In genomic region chr2:46988733-46989481, GRCh38 we compare ENCODE assay signal across 10 cellular contexts. TPM values are rescaled to one million over a fixed set of nuclear protein-coding genes. Genes with fewer than 3 reads are reported as not detected.
DNase-seq lines count a peak whose midpoint lies in the region; ATAC-seq, FAIRE-seq and TF ChIP-seq lines count a peak whose summit lies in the region.
"Had no signal": no experiment of that assay in that cellular context is flagged by ENCODE, and none has a peak within 500 bp of the region (broad histone marks: within the 10 kb centered on the region; RNA-seq: fewer than 3 reads in every experiment).

No MANE protein-coding gene starts in this region.

- ATAC-seq in HG03442 (IDR thresholded peaks at IDR 0.05; ENCODE audit: unreplicated experiment) = no peak

- intact Hi-C loops in head of caudate nucleus (cut with DNase I) (no loop called here), posterior cingulate gyrus (cut with DNase I) (no loop called here)

- H3K36me3 ChIP-seq in SJCRH30 = no peaks in the 10 kb centered on the region
- H3K36me3 ChIP-seq in mesendoderm (ENCODE audit: control insufficient read depth, insufficient read depth, low read length) = no peaks in the 10 kb centered on the region

- H3K27ac ChIP-seq in SJCRH30 (peak overlapping the region; percentile 9), mesendoderm (ENCODE audit: low read depth, low read length) (no peak overlapping the region)

- H3K27me3 ChIP-seq in SJCRH30 = no peaks in the 10 kb centered on the region
- no peaks in the 10 kb centered on the region for H3K27me3 ChIP-seq in mesendoderm (ENCODE audit: insufficient read depth, low read length, poor library complexity)

- H4K5ac ChIP-seq in mesendoderm (ENCODE audit: low read length) = no peak overlapping the region

- H2BK15ac ChIP-seq in mesendoderm (replicated peaks; ENCODE audit: low read depth) = no peak overlapping the region

- no peaks in the 10 kb centered on the region for H3K79me1 ChIP-seq in mesendoderm (ENCODE audit: low read length)

- no peak overlapping the region for H3K9ac ChIP-seq in mesendoderm (ENCODE audit: low read length)

- no peak overlapping the region for H2BK5ac ChIP-seq in mesendoderm (ENCODE audit: low read length)

- H2BK120ac ChIP-seq in mesendoderm (ENCODE audit: low read depth, low read length) = no peak overlapping the region

- no CpG with 5 or more reads among the region's 10 CpGs for WGBS in mesendoderm (ENCODE audit: extremely low coverage, insufficient coverage, low lambda C conversion rate)

- H2AK5ac ChIP-seq in mesendoderm (ENCODE audit: low read length) = no peak overlapping the region

- no peaks in the 10 kb centered on the region for H3K79me2 ChIP-seq in mesendoderm (ENCODE audit: control insufficient read depth, insufficient read depth, low read length)

- no peaks in the 10 kb centered on the region for H3K9me3 ChIP-seq in SJCRH30 (replicated peaks)

- TF ChIP-seq CTCF in D721Med (IDR thresholded peaks at IDR 0.05; ENCODE audit: insufficient read depth, missing control alignments) = peak; percentile 8

- H3K23ac ChIP-seq in mesendoderm (ENCODE audit: low read length) = no peak overlapping the region

- H3K56ac ChIP-seq in mesendoderm (ENCODE audit: low read length) = no peak overlapping the region

- no peak for FAIRE-seq in D721Med (lab: Jason Lieb, UNC)

- no peak overlapping the region for H4K8ac ChIP-seq in mesendoderm (ENCODE audit: low read depth, low read length)

- H3K4ac ChIP-seq in mesendoderm (ENCODE audit: low read depth, low read length) = no peak overlapping the region

- H3K18ac ChIP-seq in mesendoderm (ENCODE audit: low read length) = no peak overlapping the region

- DNase-seq in D721Med (ENCODE audit: insufficient read length, low spot score) (no peak), SJCRH30 (peak; percentile 38 to 67), head of caudate nucleus (peak; percentile 76 to 96 (median 91)), posterior cingulate gyrus (peak; percentile 79 to 98 (median 88)), RPMI8226 (no peak), HEK293T (ENCODE audit: extremely low spot score) (no peak), mesendoderm (no peak)
- DNase-seq: DMS153; effector CD8-positive, alpha-beta T cell had no signal

- CTCF ChIA-PET in HEK293T (lab: Yijun Ruan, JAX) = interaction anchor here (0.6 to 1.2 kb wide), 3 partner anchors 53 to 87 kb away, joined by 3 to 7 read pairs (median 4); no protein-coding TSS in a partner anchor

- H3K4me1 ChIP-seq in SJCRH30 (peaks cover 37% of the 10 kb centered on the region), mesendoderm (ENCODE audit: control insufficient read depth, low read depth, low read length) (peaks cover 7% of the 10 kb centered on the region)

- POLR2A ChIA-PET in HEK293T (lab: Yijun Ruan, JAX) = no interaction called here

- H3K4me3 ChIP-seq in SJCRH30 (no peak overlapping the region), mesendoderm (ENCODE audit: low read length) (no peak overlapping the region)

- H3K4me2 ChIP-seq in mesendoderm (ENCODE audit: low read length) = no peak overlapping the region

TF ChIP-seq in HEK293T, 16 proteins besides CTCF, POLR2A, EP300 and RAD21:
- TF ChIP-seq L3MBTL2 (conservative IDR thresholded peaks at IDR 0.05) = no peak
- no peak for TF ChIP-seq TARDBP (IDR thresholded peaks at IDR 0.05)
- no peak for TF ChIP-seq HDGF (IDR thresholded peaks at IDR 0.05; ENCODE audit: borderline replicate concordance)
- TF ChIP-seq PKNOX1 (IDR thresholded peaks at IDR 0.05) = no peak
- no peak for TF ChIP-seq FOXK2 (IDR thresholded peaks at IDR 0.05)
- TF ChIP-seq SUZ12 (IDR thresholded peaks at IDR 0.05) = no peak
- no peak for TF ChIP-seq SP1 (IDR thresholded peaks at IDR 0.05)
- TF ChIP-seq CTBP1 (IDR thresholded peaks at IDR 0.05; ENCODE audit: borderline replicate concordance) = no peak

RNA-seq across cellular contexts. Expression of gene TTC7A, which starts 47.9 kb away (rescaled TPM):
- 9.1 and 10.4 TPM in 2 replicates for total RNA-seq in SJCRH30 (2014; rRNA removed; shearing (Covaris generic))
- 9.9 TPM for polyA plus RNA-seq in mesendoderm (2013, experiment 1 of 2)
- polyA plus RNA-seq in mesendoderm (2013, experiment 2 of 2) = 9.7 TPM

Comparison
In these comparisons a context has a peak if more than half of its experiments do, and no peak if none do; other contexts are left out.
1. DNase-seq: peak in SJCRH30 (2 of 2), head of caudate nucleus (42 of 42) and posterior cingulate gyrus (10 of 10); none in D721Med (single experiment), RPMI8226 (single experiment), HEK293T (single experiment) and mesendoderm (single experiment).